In genomic region chr1:3618576-3618903, GRCh38 we compare ENCODE assay signal across 2 cellular contexts.
TF ChIP-seq lines count a peak whose summit lies in the region.

No MANE protein-coding gene starts in this region.

TF ChIP-seq in GM23338, 12 proteins besides CTCF, POLR2A, EP300 and RAD21:
- TF ChIP-seq REST (IDR thresholded peaks at IDR 0.05; ENCODE audit: unreplicated experiment), result no peak

TF ChIP-seq in endothelial cell of umbilical vein, 7 proteins besides CTCF, POLR2A, EP300 and RAD21:
- no peak for TF ChIP-seq GATA2 (IDR thresholded peaks at IDR 0.05; ENCODE audit: insufficient read depth, insufficient read length, low read depth, low read length)
- TF ChIP-seq MYC (IDR thresholded peaks at IDR 0.05; ENCODE audit: low read depth, low read length), result no peak
- no peak for TF ChIP-seq MAX (IDR thresholded peaks at IDR 0.05; ENCODE audit: insufficient read depth, insufficient read length)
